18 cellular contexts compared by ENCODE assay signal in the genomic region with DNA sequence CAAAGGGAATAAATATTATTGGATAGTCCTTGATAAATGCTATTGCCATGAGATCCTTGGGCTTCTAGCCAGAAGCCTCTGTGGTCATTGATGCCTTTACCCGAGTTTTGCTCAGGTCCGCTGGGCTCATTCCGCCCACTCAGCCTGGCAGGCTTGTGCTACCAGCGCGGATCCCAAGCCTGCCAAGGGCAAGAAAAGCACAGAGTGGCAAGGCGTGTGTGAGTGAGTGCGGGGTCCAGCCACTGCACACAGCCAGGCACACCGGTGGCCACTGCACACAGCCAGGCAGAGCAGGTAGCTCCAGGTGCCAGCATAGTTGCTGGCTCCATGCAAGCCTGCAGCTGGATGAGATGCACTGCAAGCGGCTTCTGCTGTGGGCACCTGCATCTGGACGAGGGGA. TPM values are rescaled to one million over a fixed set of nuclear protein-coding genes. Genes with fewer than 3 reads are reported as not detected.
DNase-seq lines count a peak whose midpoint lies in the region; ATAC-seq, FAIRE-seq and TF ChIP-seq lines count a peak whose summit lies in the region.
"Had no signal": no experiment of that assay in that cellular context is flagged by ENCODE, and none has a peak within 500 bp of the region (broad histone marks: within the 10 kb centered on the region; RNA-seq: fewer than 3 reads in every experiment).

No MANE protein-coding gene starts in this region.

- no peak overlapping the region for H3K56ac ChIP-seq in H9 (ENCODE audit: insufficient read length, low read depth, low read length)

- H3K4ac ChIP-seq in H9 (ENCODE audit: low read depth, low read length): no peak overlapping the region

- no peak overlapping the region for H3K27ac ChIP-seq in CD8-positive, alpha-beta T cell (ENCODE audit: low read depth, low read length)
- H3K27ac ChIP-seq in adrenal gland (no peak overlapping the region), HepG2 (ENCODE audit: extremely low read length, insufficient read depth, low read length) (no peak overlapping the region), testis (no peak overlapping the region), H9 (ENCODE audit: insufficient read length, low read depth, low read length) (no peak overlapping the region)
- H3K27ac ChIP-seq: A549 had no signal

- peaks cover 23% of the 10 kb centered on the region for H3K4me1 ChIP-seq in CD8-positive, alpha-beta T cell (ENCODE audit: insufficient read depth, low read length)
- H3K4me1 ChIP-seq in adrenal gland (replicated peaks in 1 of 2): peaks cover 0 to 4% of the 10 kb centered on the region in 2 donors
- H3K4me1 ChIP-seq in HepG2 (ENCODE audit: insufficient read depth, low read length): peaks cover 20% of the 10 kb centered on the region
- no peaks in the 10 kb centered on the region for H3K4me1 ChIP-seq in testis
- no peaks in the 10 kb centered on the region for H3K4me1 ChIP-seq in H9 (ENCODE audit: insufficient read depth, low read length)
- H3K4me1 ChIP-seq: A549, HAP-1 had no signal

- no peak for TF ChIP-seq CTCF in CD8-positive, alpha-beta T cell (IDR thresholded peaks at IDR 0.05)
- no peak for TF ChIP-seq CTCF in adrenal gland (IDR thresholded peaks at IDR 0.05)
- no peak for TF ChIP-seq CTCF in HepG2 (CRISPR knock-in tag; IDR thresholded peaks at IDR 0.05)
- TF ChIP-seq CTCF in progenitor cell of endocrine pancreas (IDR thresholded peaks at IDR 0.05; ENCODE audit: unreplicated experiment): no peak
- TF ChIP-seq CTCF in testis (IDR thresholded peaks at IDR 0.05): no peak
- no peak for TF ChIP-seq CTCF in H9 (conservative IDR thresholded peaks at IDR 0.05)

- H3K18ac ChIP-seq in H9 (ENCODE audit: insufficient read length, low read depth, low read length): no peak overlapping the region

- TF ChIP-seq POLR2A in adrenal gland (IDR thresholded peaks at IDR 0.05): no peak
- no peak for TF ChIP-seq POLR2A in HepG2 (IDR thresholded peaks at IDR 0.05; ENCODE audit: insufficient read depth in 1 of 2, low read depth in 2 of 2, low read length in 2 of 2)
- TF ChIP-seq POLR2A in testis (IDR thresholded peaks at IDR 0.05): no peak

- H3K79me1 ChIP-seq in H9 (ENCODE audit: insufficient read depth, low read depth, low read length, poor library complexity, severe bottlenecking): no peaks in the 10 kb centered on the region

- H3K36me3 Mint-ChIP-seq in CD8-positive, alpha-beta T cell: peaks cover 81% of the 10 kb centered on the region
- peaks cover 44% of the 10 kb centered on the region for H3K36me3 Mint-ChIP-seq in progenitor cell of endocrine pancreas (ENCODE audit: insufficient read depth)
- peaks cover 17 to 63% (median 48%) of the 10 kb centered on the region in 3 experiments; a peak in 6 of 7 replicates for H3K36me3 Mint-ChIP-seq in H9 (ENCODE audit: insufficient read depth in 1 of 3, low read depth in 3 of 3)

- no peak overlapping the region for H4K91ac ChIP-seq in H9 (ENCODE audit: insufficient read length, low read depth, low read length)

- no peaks in the 10 kb centered on the region for H3K23me2 ChIP-seq in H9 (ENCODE audit: insufficient read length, low read depth, low read length, poor library complexity, severe bottlenecking)

- no peak overlapping the region for H2AK5ac ChIP-seq in H9 (ENCODE audit: insufficient read length, low read length)

- H3K9me3 Mint-ChIP-seq in CD8-positive, alpha-beta T cell: no peaks in the 10 kb centered on the region
- H3K9me3 Mint-ChIP-seq in progenitor cell of endocrine pancreas (ENCODE audit: low read depth): no peaks in the 10 kb centered on the region
- H3K9me3 Mint-ChIP-seq in H9: peaks cover 0 to 2% of the 10 kb centered on the region in 2 experiments; a peak in 1 of 5 replicates
- H3K9me3 Mint-ChIP-seq: HFFc6 had no signal

- no peak overlapping the region for H2BK12ac ChIP-seq in H9 (ENCODE audit: insufficient read length, low read depth, low read length)

- H3K4me2 ChIP-seq in HepG2 (ENCODE audit: low read depth, low read length): no peak overlapping the region
- H3K4me2 ChIP-seq in H9 (ENCODE audit: insufficient read depth, insufficient read length, low read length): no peak overlapping the region
- H3K4me2 ChIP-seq: A549 had no signal

- H3K27me3 ChIP-seq in CD8-positive, alpha-beta T cell (ENCODE audit: insufficient read depth, low read length): no peaks in the 10 kb centered on the region
- H3K27me3 ChIP-seq in adrenal gland (no peaks in the 10 kb centered on the region), HepG2 (ENCODE audit: control insufficient read depth in 1 of 2, insufficient read depth in 2 of 2, low read length in 2 of 2) (no peaks in the 10 kb centered on the region), testis (no peaks in the 10 kb centered on the region), H9 (ENCODE audit: insufficient read depth, low read length) (no peaks in the 10 kb centered on the region)

- peak overlapping the region; percentile 8 for H3K27ac Mint-ChIP-seq in CD8-positive, alpha-beta T cell
- H3K27ac Mint-ChIP-seq in progenitor cell of endocrine pancreas (no peak overlapping the region), H9 (no peak overlapping the region)
- H3K27ac Mint-ChIP-seq: HFFc6 had no signal

- CTCF ChIA-PET in CD8-positive, alpha-beta T cell (lab: Charles Lee): interaction anchor here (1.6 kb wide), 1 partner anchor 71 kb away, joined by 4 read pairs; no protein-coding TSS in a partner anchor
- CTCF ChIA-PET in HepG2 (lab: Yijun Ruan, JAX; ENCODE audit: low intra/inter-chr PET ratio, low total read pairs): no interaction called here

- H2BK15ac ChIP-seq in H9 (ENCODE audit: low read depth, low read length): no peak overlapping the region

- 44 to 61% (median 54%) methylated on average over 6 to 10 of the region's 10 CpGs for WGBS in adrenal gland, 4 donors
- WGBS in HepG2 (ENCODE audit: low lambda C conversion rate): 92% methylated on average over 8 of the region's 10 CpGs
- 86 to 90% methylated on average over 8 to 10 of the region's 10 CpGs for WGBS in testis, 2 donors
- WGBS in H9 (ENCODE audit: extremely low coverage, insufficient read length, low lambda C conversion rate): no CpG with 5 or more reads among the region's 10 CpGs

- H3K4me3 Mint-ChIP-seq in CD8-positive, alpha-beta T cell: no peak overlapping the region
- H3K4me3 Mint-ChIP-seq in progenitor cell of endocrine pancreas (ENCODE audit: low read depth) (no peak overlapping the region), H9 (no peak overlapping the region)
- H3K4me3 Mint-ChIP-seq: CD14-positive monocyte, HFFc6 had no signal

- intact Hi-C loops in CD8-positive, alpha-beta T cell (cut with DNase I, micrococcal nuclease): loop anchor here (2.0 to 5.0 kb wide), 2 partner anchors 22 to 34 kb away; no protein-coding TSS in a partner anchor
- intact Hi-C loops in adrenal gland (cut with DNase I): no loop called here
- intact Hi-C loops in HepG2 (cut with micrococcal nuclease; ENCODE audit: unreplicated experiment): no loop called here
- intact Hi-C loops in testis (cut with DNase I; ENCODE audit: low total_unique reads): no loop called here

- H3K27me3 Mint-ChIP-seq in CD8-positive, alpha-beta T cell (ENCODE audit: low read depth): no peaks in the 10 kb centered on the region
- no peaks in the 10 kb centered on the region for H3K27me3 Mint-ChIP-seq in progenitor cell of endocrine pancreas
- H3K27me3 Mint-ChIP-seq in H9 (ENCODE audit: low read depth): no peaks in the 10 kb centered on the region

- H2AFZ ChIP-seq in HepG2 (ENCODE audit: low read length) (no peak overlapping the region), H9 (ENCODE audit: low read length) (no peak overlapping the region)

- H4K20me1 ChIP-seq in HepG2 (ENCODE audit: insufficient read depth, low read length) (no peaks in the 10 kb centered on the region), H9 (ENCODE audit: control insufficient read depth, insufficient read depth, insufficient read length) (no peaks in the 10 kb centered on the region)

- no peak overlapping the region for H4K5ac ChIP-seq in H9 (ENCODE audit: insufficient read length, low read depth, low read length)

- BruUV-seq in HepG2 (replicated peaks; lab: Mats Ljungman, UMichigan): no TSS peak

- TF ChIP-seq EP300 in HepG2 (IDR thresholded peaks at IDR 0.05; ENCODE audit: low read depth in 2 of 2, low read length in 2 of 2) (no peak), HepG2 (CRISPR knock-in tag; IDR thresholded peaks at IDR 0.05; ENCODE audit: borderline replicate concordance) (no peak)

- H2BK120ac ChIP-seq in H9 (ENCODE audit: low read depth, low read length, poor library complexity, severe bottlenecking): no peak overlapping the region

- H2BK20ac ChIP-seq in H9 (ENCODE audit: low read depth, low read length, poor library complexity, severe bottlenecking): no peak overlapping the region

- no peak overlapping the region for H3K23ac ChIP-seq in H9 (ENCODE audit: insufficient read length, low read depth, low read length)

- H3K4me3 ChIP-seq in CD8-positive, alpha-beta T cell (ENCODE audit: low read depth, low read length): no peak overlapping the region
- H3K4me3 ChIP-seq in adrenal gland (no peak overlapping the region), HepG2 (replicated peaks in 1 of 3; ENCODE audit: insufficient read depth in 1 of 3, low read depth in 2 of 3, low read length in 3 of 3) (no peak overlapping the region), testis (no peak overlapping the region)
- H3K4me3 ChIP-seq: A549, HAP-1 had no signal

- H3K9ac ChIP-seq in HepG2 (ENCODE audit: insufficient read depth, low read depth, low read length) (no peak overlapping the region), H9 (ENCODE audit: extremely low read depth, insufficient read length, low read length) (no peak overlapping the region)

- H3K4me1 Mint-ChIP-seq in CD8-positive, alpha-beta T cell (ENCODE audit: low read depth): peaks cover 37% of the 10 kb centered on the region
- H3K4me1 Mint-ChIP-seq in progenitor cell of endocrine pancreas (ENCODE audit: low read depth) (no peaks in the 10 kb centered on the region), H9 (0 out of 4 replicates have a peak, but pooled peaks cover 0 to 3% of the 10 kb centered on the region in 2 experiments)

- H3K36me3 ChIP-seq in CD8-positive, alpha-beta T cell (ENCODE audit: insufficient read depth, low read length): peaks cover 38% of the 10 kb centered on the region
- H3K36me3 ChIP-seq in adrenal gland (replicated peaks in 1 of 2) (peaks cover 0 to 34% of the 10 kb centered on the region in 2 donors), HepG2 (replicated peaks in 1 of 2; ENCODE audit: control insufficient read depth in 1 of 2, insufficient read depth in 2 of 2, low read length in 2 of 2) (peaks cover 10 to 16% of the 10 kb centered on the region in 2 experiments), testis (ENCODE audit: low read depth, missing control alignments) (no peaks in the 10 kb centered on the region)

- FAIRE-seq in HepG2 (lab: Jason Lieb, UNC): no peak
- FAIRE-seq: A549, GM12892 had no signal

- H4K8ac ChIP-seq in H9 (replicated peaks; ENCODE audit: insufficient read length, low read depth, low read length): no peak overlapping the region

- POLR2A ChIA-PET in CD8-positive, alpha-beta T cell (lab: Charles Lee): interaction anchor here (1.0 to 1.4 kb wide), 6 partner anchors 10 to 92 kb away, joined by 3 to 4 read pairs (median 3); no protein-coding TSS in a partner anchor
- POLR2A ChIA-PET in HepG2 (lab: Yijun Ruan, JAX): no interaction called here

- no peak overlapping the region for H3T11ph ChIP-seq in H9 (ENCODE audit: low read length)

- no peaks in the 10 kb centered on the region for H3K9me3 ChIP-seq in CD8-positive, alpha-beta T cell (ENCODE audit: low read length)
- H3K9me3 ChIP-seq in adrenal gland (replicated peaks in 1 of 3) (no peaks in the 10 kb centered on the region), HepG2 (ENCODE audit: low read length) (no peaks in the 10 kb centered on the region), testis (no peaks in the 10 kb centered on the region), H9 (ENCODE audit: control insufficient read depth, low read depth, low read length) (no peaks in the 10 kb centered on the region)
- H3K9me3 ChIP-seq: A549, HAP-1 had no signal

- no peak for TF ChIP-seq RAD21 in HepG2 (CRISPR knock-in tag; IDR thresholded peaks at IDR 0.05)

- no peak overlapping the region for H3K14ac ChIP-seq in H9 (ENCODE audit: insufficient read depth, low read length)

- DNase-seq in CD8-positive, alpha-beta T cell: no peak
- peak in 5 of 7 donors; percentile 30 to 53 (median 35) for DNase-seq in adrenal gland
- DNase-seq in HepG2 (ENCODE audit: low spot score): no peak
- DNase-seq in renal cortical epithelial cell (ENCODE audit: low read depth): peak; percentile 65
- DNase-seq in progenitor cell of endocrine pancreas (ENCODE audit: low spot score, unreplicated experiment): no peak
- DNase-seq in testis: no peak
- no peak for DNase-seq in H9
- no peak for DNase-seq in stimulated activated naive CD4-positive, alpha-beta T cell (lab: John Stamatoyannopoulos, UW)
- DNase-seq: DMS153, DND-41, GDM1, GOT3, HFFc6, KG1 had no signal

- ATAC-seq in CD8-positive, alpha-beta T cell: no peak
- ATAC-seq in HepG2: no peak; the same call in 2 of the 3 replicates
- ATAC-seq: A549 had no signal

- no peak overlapping the region for H2BK5ac ChIP-seq in H9 (ENCODE audit: insufficient read length, low read length)

- H3K79me2 ChIP-seq in HepG2 (ENCODE audit: insufficient read depth, low read length) (no peaks in the 10 kb centered on the region), H9 (ENCODE audit: insufficient read depth, low read length) (no peaks in the 10 kb centered on the region)

- in situ Hi-C loops in HepG2 (cut with HindIII; ENCODE audit: extremely low pct_ligation_motif_present, low pct_unique_long_range_greater_than_20kb): no loop called here

RNA-seq across cellular contexts. Expression of a gene that starts 38.7 kb away (rescaled TPM):
- total RNA-seq in CD8-positive, alpha-beta T cell: 10 to 100 TPM; 37.6 to 38.7 TPM
- total RNA-seq in adrenal gland (10 to 100 TPM in 6 of 8 donors, 1 to 10 TPM in 2; 7.4 to 21.3 (median 12.1) TPM), HepG2 (2016; rRNA removed; fragmentation: Illumina TruSeq; extraction: Trizol) (20.7 and 25.5 TPM in 2 replicates), renal cortical epithelial cell (13.5 and 72.3 TPM in 2 replicates), progenitor cell of endocrine pancreas (46.9 and 47.2 TPM in 2 replicates), testis (10 to 100 TPM; 20.4 to 23.9 TPM), H9 (2021) (17.5 TPM in 2 replicates)
- polyA plus RNA-seq in adrenal gland (10 to 100 TPM; 13.9 to 17.8 (median 16.6) TPM), HepG2 (2011; rRNA removed) (10.3 and 10.7 TPM in 2 replicates), testis (ENCODE audit: insufficient read depth, low read depth, low replicate concordance) (22.0 TPM)
- 3.6 and 4.8 TPM in 2 replicates for total RNA-seq in HepG2 (2016; cell fraction: cytosol; rRNA removed; fragmentation: Illumina TruSeq; extraction: Trizol; ENCODE audit: low read depth)
- total RNA-seq in HepG2 (2016; cell fraction: insoluble cytoplasmic fraction; rRNA removed; fragmentation: Illumina TruSeq; extraction: Trizol): 20.5 and 24.3 TPM in 2 replicates
- total RNA-seq in HepG2 (2016; cell fraction: membrane; rRNA removed; fragmentation: Illumina TruSeq; extraction: Trizol): 8.8 and 9.2 TPM in 2 replicates
- 16.9 and 18.3 TPM in 2 replicates for total RNA-seq in HepG2 (2016; cell fraction: nucleus; rRNA removed; fragmentation: Illumina TruSeq; extraction: Trizol)
- 5.2 and 7.9 TPM in 2 replicates for polyA plus RNA-seq in HepG2 (2011; cell fraction: cytosol; rRNA removed)
- polyA plus RNA-seq in HepG2 (2011; cell fraction: nucleus; rRNA removed): 17.4 and 18.6 TPM in 2 replicates
- 14.4 and 14.8 TPM in 2 replicates for polyA plus RNA-seq in HepG2 (2012)
- 1.2 and 1.3 TPM in 2 replicates for polyA plus RNA-seq in HepG2 (2016; cell fraction: cytosol; fragmentation: Illumina TruSeq; extraction: Trizol; ENCODE audit: low read depth)
- polyA plus RNA-seq in HepG2 (2016; cell fraction: insoluble cytoplasmic fraction; fragmentation: Illumina TruSeq; extraction: Trizol; ENCODE audit: low read depth): 21.9 and 22.8 TPM in 2 replicates
- polyA plus RNA-seq in HepG2 (2016; cell fraction: membrane; fragmentation: Illumina TruSeq; extraction: Trizol; ENCODE audit: low read depth): 4.0 and 4.3 TPM in 2 replicates
- 34.7 and 34.8 TPM in 2 replicates for polyA plus RNA-seq in HepG2 (2016; cell fraction: nucleus; fragmentation: Illumina TruSeq; extraction: Trizol; ENCODE audit: insufficient read depth, low read depth)
- 3.9 and 12.3 TPM in 2 replicates for polyA minus RNA-seq in HepG2 (2011; rRNA and poly(A)+ RNA removed; ENCODE audit: low replicate concordance)
- polyA minus RNA-seq in HepG2 (2011; cell fraction: cytosol; rRNA and poly(A)+ RNA removed): 5.2 and 7.1 TPM in 2 replicates
- polyA minus RNA-seq in HepG2 (2011; cell fraction: nucleus; rRNA and poly(A)+ RNA removed): 11.6 and 14.5 TPM in 2 replicates

Comparison
In these comparisons a context has a peak if more than half of its experiments do, and no peak if none do; other contexts are left out.
1. DNase-seq: peak in adrenal gland (5 of 7) and renal cortical epithelial cell (single experiment); none in CD8-positive, alpha-beta T cell (0 of 7), HepG2 (single experiment), progenitor cell of endocrine pancreas (single experiment), testis (single experiment), H9 (single experiment) and stimulated activated naive CD4-positive, alpha-beta T cell (0 of 6).
2. intact Hi-C loops: an anchor here in CD8-positive, alpha-beta T cell (2.0 to 5.0 kb wide); none called in adrenal gland, HepG2 and testis.